8 cellular contexts compared by ENCODE assay signal in genomic region chr2:54556659-54557121, GRCh38.
DNase-seq lines count a peak whose midpoint lies in the region; ATAC-seq and TF ChIP-seq lines count a peak whose summit lies in the region.
"Had no signal": no experiment of that assay in that cellular context is flagged by ENCODE, and none has a peak within 500 bp of the region (broad histone marks: within the 10 kb centered on the region; RNA-seq: fewer than 3 reads in every experiment).

No MANE protein-coding gene starts in this region.

- peaks cover 48% of the 10 kb centered on the region for H3K4me1 Mint-ChIP-seq in activated CD8-positive, alpha-beta T cell treated with anti-CD3 and anti-CD28 coated beads for 36 hours (ENCODE audit: low read depth)
- peaks cover 38% of the 10 kb centered on the region for H3K4me1 Mint-ChIP-seq in stimulated activated effector memory CD8-positive, alpha-beta T cell treated with anti-CD3 and anti-CD28 coated beads, Interleukin-12 subunit alpha, Interleukin-12 subunit beta, amount 100 ng/mL, for 72 hours

- H3K36me3 Mint-ChIP-seq in activated CD8-positive, alpha-beta T cell treated with anti-CD3 and anti-CD28 coated beads for 36 hours (ENCODE audit: low read depth) = peaks cover 7% of the 10 kb centered on the region
- H3K36me3 Mint-ChIP-seq in stimulated activated effector memory CD8-positive, alpha-beta T cell treated with anti-CD3 and anti-CD28 coated beads, Interleukin-12 subunit alpha, Interleukin-12 subunit beta, amount 100 ng/mL, for 72 hours = no peaks in the 10 kb centered on the region

- H3K27me3 Mint-ChIP-seq in activated CD8-positive, alpha-beta T cell treated with anti-CD3 and anti-CD28 coated beads for 36 hours = no peaks in the 10 kb centered on the region

- intact Hi-C loops in activated CD8-positive, alpha-beta T cell treated with anti-CD3 and anti-CD28 coated beads for 36 hours (cut with micrococcal nuclease) = loop anchor here (5.0 kb wide), 2 partner anchors 34 to 36 kb away; no protein-coding TSS in a partner anchor

- in situ Hi-C loops in GM13976 (cut with MboI; ENCODE audit: low sequenced_read_pairs, unreplicated experiment) = no loop called here

- POLR2A ChIA-PET in activated CD8-positive, alpha-beta T cell treated with anti-CD3 and anti-CD28 coated beads for 36 hours (lab: Charles Lee) = interaction anchor here (4.1 to 6.5 kb wide), 2 partner anchors 16 to 49 kb away, joined by 44 to 100 read pairs; no protein-coding TSS in a partner anchor

- CTCF ChIA-PET in activated CD8-positive, alpha-beta T cell treated with anti-CD3 and anti-CD28 coated beads for 36 hours (lab: Charles Lee) = interaction anchor here (1.3 to 5.5 kb wide), 4 partner anchors 20 to 109 kb away, joined by 5 to 34 read pairs (median 14); no protein-coding TSS in a partner anchor

- peak overlapping the region; percentile 86 for H3K4me3 Mint-ChIP-seq in activated CD8-positive, alpha-beta T cell treated with anti-CD3 and anti-CD28 coated beads for 36 hours
- H3K4me3 Mint-ChIP-seq in stimulated activated effector memory CD8-positive, alpha-beta T cell treated with anti-CD3 and anti-CD28 coated beads, Interleukin-12 subunit alpha, Interleukin-12 subunit beta, amount 100 ng/mL, for 72 hours = peak overlapping the region; percentile 88

- no peaks in the 10 kb centered on the region for H3K9me3 Mint-ChIP-seq in activated CD8-positive, alpha-beta T cell treated with anti-CD3 and anti-CD28 coated beads for 36 hours
- no peaks in the 10 kb centered on the region for H3K9me3 Mint-ChIP-seq in stimulated activated effector memory CD8-positive, alpha-beta T cell treated with anti-CD3 and anti-CD28 coated beads, Interleukin-12 subunit alpha, Interleukin-12 subunit beta, amount 100 ng/mL, for 72 hours

- peak; percentile 92 for DNase-seq in HCEC 1CT
- DNase-seq in activated CD8-positive, alpha-beta T cell treated with anti-CD3 and anti-CD28 coated beads for 36 hours = peak; percentile 31
- DNase-seq in hepatic stellate cell (ENCODE audit: low spot score) = peak; percentile 46
- no peak for DNase-seq in stimulated activated effector memory CD8-positive, alpha-beta T cell treated with anti-CD3 and anti-CD28 coated beads, Interleukin-12 subunit alpha, Interleukin-12 subunit beta, amount 100 ng/mL, for 72 hours (ENCODE audit: low spot score in 2 of 2)
- DNase-seq in GM13976 (ENCODE audit: low spot score) = no peak
- DNase-seq in NCI-H1105 (lab: John Stamatoyannopoulos, UW) = no peak
- no peak for DNase-seq in SKM-1 (lab: John Stamatoyannopoulos, UW; ENCODE audit: unreplicated experiment)
- DNase-seq: NCI-H1436 treated with DMSO at 0.1 percent for 48 hours had no signal

- ATAC-seq in activated CD8-positive, alpha-beta T cell treated with anti-CD3 and anti-CD28 coated beads for 36 hours = no peak
- ATAC-seq in stimulated activated effector memory CD8-positive, alpha-beta T cell treated with anti-CD3 and anti-CD28 coated beads, Interleukin-12 subunit alpha, Interleukin-12 subunit beta, amount 100 ng/mL, for 72 hours = no peak

- TF ChIP-seq CTCF in activated CD8-positive, alpha-beta T cell treated with anti-CD3 and anti-CD28 coated beads for 36 hours (IDR thresholded peaks at IDR 0.05) = no peak
- no peak for TF ChIP-seq CTCF in GM13976 (IDR thresholded peaks at IDR 0.05; ENCODE audit: borderline replicate concordance, control extremely low read depth, extremely low read depth, insufficient read depth, missing control alignments)

- H3K27ac Mint-ChIP-seq in activated CD8-positive, alpha-beta T cell treated with anti-CD3 and anti-CD28 coated beads for 36 hours = peak overlapping the region; percentile 77
- peak overlapping the region; percentile 97 for H3K27ac Mint-ChIP-seq in stimulated activated effector memory CD8-positive, alpha-beta T cell treated with anti-CD3 and anti-CD28 coated beads, Interleukin-12 subunit alpha, Interleukin-12 subunit beta, amount 100 ng/mL, for 72 hours

Comparison
In these comparisons a context has a peak if more than half of its experiments do, and no peak if none do; other contexts are left out.
1. DNase-seq: peak in HCEC 1CT (single experiment), activated CD8-positive, alpha-beta T cell treated with anti-CD3 and anti-CD28 coated beads for 36 hours (single experiment) and hepatic stellate cell (single experiment); none in stimulated activated effector memory CD8-positive, alpha-beta T cell treated with anti-CD3 and anti-CD28 coated beads, Interleukin-12 subunit alpha, Interleukin-12 subunit beta, amount 100 ng/mL, for 72 hours (0 of 2), GM13976 (single experiment), NCI-H1105 (single experiment) and SKM-1 (single experiment).